1 cellular context compared by ENCODE assay signal in the genomic region with DNA sequence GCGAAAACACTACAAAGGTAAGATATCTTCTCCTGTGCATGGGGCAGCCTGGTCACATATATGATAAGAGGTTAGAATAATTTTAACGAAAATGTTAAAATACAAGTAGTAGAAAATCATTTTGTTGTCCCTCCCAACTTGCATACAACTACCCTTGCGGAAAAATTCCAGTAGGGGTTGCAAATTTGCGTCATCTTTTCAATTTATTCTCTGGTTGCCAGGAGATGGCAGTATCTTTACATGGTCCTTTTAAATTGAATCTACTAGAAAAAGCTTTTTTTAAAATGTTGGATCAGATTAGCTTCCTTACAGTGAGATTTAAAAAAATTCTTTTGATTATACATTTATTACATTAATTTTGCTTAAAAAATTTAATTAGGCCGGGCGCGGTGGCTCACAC.
TF ChIP-seq lines count a peak whose summit lies in the region.

No MANE protein-coding gene starts in this region.

TF ChIP-seq in GM23338, 12 proteins besides CTCF, POLR2A, EP300 and RAD21 (continued from another document):
- TF ChIP-seq, protein P1, sequence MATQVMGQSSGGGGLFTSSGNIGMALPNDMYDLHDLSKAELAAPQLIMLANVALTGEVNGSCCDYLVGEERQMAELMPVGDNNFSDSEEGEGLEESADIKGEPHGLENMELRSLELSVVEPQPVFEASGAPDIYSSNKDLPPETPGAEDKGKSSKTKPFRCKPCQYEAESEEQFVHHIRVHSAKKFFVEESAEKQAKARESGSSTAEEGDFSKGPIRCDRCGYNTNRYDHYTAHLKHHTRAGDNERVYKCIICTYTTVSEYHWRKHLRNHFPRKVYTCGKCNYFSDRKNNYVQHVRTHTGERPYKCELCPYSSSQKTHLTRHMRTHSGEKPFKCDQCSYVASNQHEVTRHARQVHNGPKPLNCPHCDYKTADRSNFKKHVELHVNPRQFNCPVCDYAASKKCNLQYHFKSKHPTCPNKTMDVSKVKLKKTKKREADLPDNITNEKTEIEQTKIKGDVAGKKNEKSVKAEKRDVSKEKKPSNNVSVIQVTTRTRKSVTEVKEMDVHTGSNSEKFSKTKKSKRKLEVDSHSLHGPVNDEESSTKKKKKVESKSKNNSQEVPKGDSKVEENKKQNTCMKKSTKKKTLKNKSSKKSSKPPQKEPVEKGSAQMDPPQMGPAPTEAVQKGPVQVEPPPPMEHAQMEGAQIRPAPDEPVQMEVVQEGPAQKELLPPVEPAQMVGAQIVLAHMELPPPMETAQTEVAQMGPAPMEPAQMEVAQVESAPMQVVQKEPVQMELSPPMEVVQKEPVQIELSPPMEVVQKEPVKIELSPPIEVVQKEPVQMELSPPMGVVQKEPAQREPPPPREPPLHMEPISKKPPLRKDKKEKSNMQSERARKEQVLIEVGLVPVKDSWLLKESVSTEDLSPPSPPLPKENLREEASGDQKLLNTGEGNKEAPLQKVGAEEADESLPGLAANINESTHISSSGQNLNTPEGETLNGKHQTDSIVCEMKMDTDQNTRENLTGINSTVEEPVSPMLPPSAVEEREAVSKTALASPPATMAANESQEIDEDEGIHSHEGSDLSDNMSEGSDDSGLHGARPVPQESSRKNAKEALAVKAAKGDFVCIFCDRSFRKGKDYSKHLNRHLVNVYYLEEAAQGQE (IDR thresholded peaks at IDR 0.05; ENCODE audit: unreplicated experiment) = no peak
- TF ChIP-seq, protein P2, sequence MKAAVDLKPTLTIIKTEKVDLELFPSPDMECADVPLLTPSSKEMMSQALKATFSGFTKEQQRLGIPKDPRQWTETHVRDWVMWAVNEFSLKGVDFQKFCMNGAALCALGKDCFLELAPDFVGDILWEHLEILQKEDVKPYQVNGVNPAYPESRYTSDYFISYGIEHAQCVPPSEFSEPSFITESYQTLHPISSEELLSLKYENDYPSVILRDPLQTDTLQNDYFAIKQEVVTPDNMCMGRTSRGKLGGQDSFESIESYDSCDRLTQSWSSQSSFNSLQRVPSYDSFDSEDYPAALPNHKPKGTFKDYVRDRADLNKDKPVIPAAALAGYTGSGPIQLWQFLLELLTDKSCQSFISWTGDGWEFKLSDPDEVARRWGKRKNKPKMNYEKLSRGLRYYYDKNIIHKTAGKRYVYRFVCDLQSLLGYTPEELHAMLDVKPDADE (IDR thresholded peaks at IDR 0.05) = no peak
- TF ChIP-seq JUNB (IDR thresholded peaks at IDR 0.05; ENCODE audit: unreplicated experiment) = no peak
- no peak for TF ChIP-seq POLR2AphosphoS5 (IDR thresholded peaks at IDR 0.05; ENCODE audit: low read depth)
- TF ChIP-seq EZH2phosphoT487 (IDR thresholded peaks at IDR 0.05; ENCODE audit: unreplicated experiment) = no peak
- TF ChIP-seq NANOG (IDR thresholded peaks at IDR 0.05; ENCODE audit: borderline replicate concordance) = no peak
- no peak for TF ChIP-seq ZNF114 (CRISPR knock-in tag; IDR thresholded peaks at IDR 0.05)
- TF ChIP-seq ZNF331 (CRISPR knock-in tag; IDR thresholded peaks at IDR 0.05; ENCODE audit: low read depth) = no peak
- TF ChIP-seq CREB1 (CRISPR knock-in tag; IDR thresholded peaks at IDR 0.05; ENCODE audit: low read depth) = no peak
- TF ChIP-seq, protein P3, sequence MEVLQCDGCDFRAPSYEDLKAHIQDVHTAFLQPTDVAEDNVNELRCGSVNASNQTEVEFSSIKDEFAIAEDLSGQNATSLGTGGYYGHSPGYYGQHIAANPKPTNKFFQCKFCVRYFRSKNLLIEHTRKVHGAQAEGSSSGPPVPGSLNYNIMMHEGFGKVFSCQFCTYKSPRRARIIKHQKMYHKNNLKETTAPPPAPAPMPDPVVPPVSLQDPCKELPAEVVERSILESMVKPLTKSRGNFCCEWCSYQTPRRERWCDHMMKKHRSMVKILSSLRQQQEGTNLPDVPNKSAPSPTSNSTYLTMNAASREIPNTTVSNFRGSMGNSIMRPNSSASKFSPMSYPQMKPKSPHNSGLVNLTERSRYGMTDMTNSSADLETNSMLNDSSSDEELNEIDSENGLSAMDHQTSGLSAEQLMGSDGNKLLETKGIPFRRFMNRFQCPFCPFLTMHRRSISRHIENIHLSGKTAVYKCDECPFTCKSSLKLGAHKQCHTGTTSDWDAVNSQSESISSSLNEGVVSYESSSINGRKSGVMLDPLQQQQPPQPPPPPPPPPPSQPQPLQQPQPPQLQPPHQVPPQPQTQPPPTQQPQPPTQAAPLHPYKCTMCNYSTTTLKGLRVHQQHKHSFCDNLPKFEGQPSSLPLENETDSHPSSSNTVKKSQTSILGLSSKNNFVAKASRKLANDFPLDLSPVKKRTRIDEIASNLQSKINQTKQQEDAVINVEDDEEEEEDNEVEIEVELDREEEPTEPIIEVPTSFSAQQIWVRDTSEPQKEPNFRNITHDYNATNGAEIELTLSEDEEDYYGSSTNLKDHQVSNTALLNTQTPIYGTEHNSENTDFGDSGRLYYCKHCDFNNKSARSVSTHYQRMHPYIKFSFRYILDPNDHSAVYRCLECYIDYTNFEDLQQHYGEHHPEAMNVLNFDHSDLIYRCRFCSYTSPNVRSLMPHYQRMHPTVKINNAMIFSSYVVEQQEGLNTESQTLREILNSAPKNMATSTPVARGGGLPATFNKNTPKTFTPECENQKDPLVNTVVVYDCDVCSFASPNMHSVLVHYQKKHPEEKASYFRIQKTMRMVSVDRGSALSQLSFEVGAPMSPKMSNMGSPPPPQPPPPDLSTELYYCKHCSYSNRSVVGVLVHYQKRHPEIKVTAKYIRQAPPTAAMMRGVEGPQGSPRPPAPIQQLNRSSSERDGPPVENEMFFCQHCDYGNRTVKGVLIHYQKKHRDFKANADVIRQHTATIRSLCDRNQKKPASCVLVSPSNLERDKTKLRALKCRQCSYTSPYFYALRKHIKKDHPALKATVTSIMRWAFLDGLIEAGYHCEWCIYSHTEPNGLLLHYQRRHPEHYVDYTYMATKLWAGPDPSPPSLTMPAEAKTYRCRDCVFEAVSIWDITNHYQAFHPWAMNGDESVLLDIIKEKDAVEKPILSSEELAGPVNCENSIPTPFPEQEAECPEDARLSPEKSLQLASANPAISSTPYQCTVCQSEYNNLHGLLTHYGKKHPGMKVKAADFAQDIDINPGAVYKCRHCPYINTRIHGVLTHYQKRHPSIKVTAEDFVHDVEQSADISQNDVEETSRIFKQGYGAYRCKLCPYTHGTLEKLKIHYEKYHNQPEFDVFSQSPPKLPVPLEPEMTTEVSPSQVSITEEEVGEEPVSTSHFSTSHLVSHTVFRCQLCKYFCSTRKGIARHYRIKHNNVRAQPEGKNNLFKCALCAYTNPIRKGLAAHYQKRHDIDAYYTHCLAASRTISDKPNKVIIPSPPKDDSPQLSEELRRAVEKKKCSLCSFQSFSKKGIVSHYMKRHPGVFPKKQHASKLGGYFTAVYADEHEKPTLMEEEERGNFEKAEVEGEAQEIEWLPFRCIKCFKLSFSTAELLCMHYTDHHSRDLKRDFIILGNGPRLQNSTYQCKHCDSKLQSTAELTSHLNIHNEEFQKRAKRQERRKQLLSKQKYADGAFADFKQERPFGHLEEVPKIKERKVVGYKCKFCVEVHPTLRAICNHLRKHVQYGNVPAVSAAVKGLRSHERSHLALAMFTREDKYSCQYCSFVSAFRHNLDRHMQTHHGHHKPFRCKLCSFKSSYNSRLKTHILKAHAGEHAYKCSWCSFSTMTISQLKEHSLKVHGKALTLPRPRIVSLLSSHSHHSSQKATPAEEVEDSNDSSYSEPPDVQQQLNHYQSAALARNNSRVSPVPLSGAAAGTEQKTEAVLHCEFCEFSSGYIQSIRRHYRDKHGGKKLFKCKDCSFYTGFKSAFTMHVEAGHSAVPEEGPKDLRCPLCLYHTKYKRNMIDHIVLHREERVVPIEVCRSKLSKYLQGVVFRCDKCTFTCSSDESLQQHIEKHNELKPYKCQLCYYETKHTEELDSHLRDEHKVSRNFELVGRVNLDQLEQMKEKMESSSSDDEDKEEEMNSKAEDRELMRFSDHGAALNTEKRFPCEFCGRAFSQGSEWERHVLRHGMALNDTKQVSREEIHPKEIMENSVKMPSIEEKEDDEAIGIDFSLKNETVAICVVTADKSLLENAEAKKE (CRISPR knock-in tag; IDR thresholded peaks at IDR 0.05) = no peak
